In the genomic region with DNA sequence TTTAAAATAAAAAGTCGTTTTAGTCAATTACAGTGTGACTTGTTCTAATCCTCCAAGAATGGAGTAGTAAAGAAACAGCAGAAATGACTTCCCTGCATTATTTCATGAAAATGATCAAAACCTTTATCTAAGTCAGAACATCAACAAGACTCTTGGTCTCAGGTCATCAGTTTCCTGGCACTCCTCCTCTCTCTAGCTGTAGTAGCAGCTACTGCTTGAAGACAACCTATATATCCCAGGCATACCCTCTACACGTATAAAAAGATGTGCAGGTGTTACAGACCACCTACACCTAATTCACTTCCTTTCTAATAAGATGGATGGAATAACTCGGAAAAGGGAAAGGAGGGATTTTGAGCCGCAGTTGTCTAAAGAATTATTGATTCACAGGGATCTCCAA, we compare ENCODE assay signal across 1 cellular context.
TF ChIP-seq lines count a peak whose summit lies in the region.

No MANE protein-coding gene starts in this region.

TF ChIP-seq in WTC11, 78 proteins besides CTCF, POLR2A, EP300 and RAD21 (continued from another document):
- TF ChIP-seq, protein P1, sequence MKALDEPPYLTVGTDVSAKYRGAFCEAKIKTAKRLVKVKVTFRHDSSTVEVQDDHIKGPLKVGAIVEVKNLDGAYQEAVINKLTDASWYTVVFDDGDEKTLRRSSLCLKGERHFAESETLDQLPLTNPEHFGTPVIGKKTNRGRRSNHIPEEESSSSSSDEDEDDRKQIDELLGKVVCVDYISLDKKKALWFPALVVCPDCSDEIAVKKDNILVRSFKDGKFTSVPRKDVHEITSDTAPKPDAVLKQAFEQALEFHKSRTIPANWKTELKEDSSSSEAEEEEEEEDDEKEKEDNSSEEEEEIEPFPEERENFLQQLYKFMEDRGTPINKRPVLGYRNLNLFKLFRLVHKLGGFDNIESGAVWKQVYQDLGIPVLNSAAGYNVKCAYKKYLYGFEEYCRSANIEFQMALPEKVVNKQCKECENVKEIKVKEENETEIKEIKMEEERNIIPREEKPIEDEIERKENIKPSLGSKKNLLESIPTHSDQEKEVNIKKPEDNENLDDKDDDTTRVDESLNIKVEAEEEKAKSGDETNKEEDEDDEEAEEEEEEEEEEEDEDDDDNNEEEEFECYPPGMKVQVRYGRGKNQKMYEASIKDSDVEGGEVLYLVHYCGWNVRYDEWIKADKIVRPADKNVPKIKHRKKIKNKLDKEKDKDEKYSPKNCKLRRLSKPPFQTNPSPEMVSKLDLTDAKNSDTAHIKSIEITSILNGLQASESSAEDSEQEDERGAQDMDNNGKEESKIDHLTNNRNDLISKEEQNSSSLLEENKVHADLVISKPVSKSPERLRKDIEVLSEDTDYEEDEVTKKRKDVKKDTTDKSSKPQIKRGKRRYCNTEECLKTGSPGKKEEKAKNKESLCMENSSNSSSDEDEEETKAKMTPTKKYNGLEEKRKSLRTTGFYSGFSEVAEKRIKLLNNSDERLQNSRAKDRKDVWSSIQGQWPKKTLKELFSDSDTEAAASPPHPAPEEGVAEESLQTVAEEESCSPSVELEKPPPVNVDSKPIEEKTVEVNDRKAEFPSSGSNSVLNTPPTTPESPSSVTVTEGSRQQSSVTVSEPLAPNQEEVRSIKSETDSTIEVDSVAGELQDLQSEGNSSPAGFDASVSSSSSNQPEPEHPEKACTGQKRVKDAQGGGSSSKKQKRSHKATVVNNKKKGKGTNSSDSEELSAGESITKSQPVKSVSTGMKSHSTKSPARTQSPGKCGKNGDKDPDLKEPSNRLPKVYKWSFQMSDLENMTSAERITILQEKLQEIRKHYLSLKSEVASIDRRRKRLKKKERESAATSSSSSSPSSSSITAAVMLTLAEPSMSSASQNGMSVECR (CRISPR knock-in tag; IDR thresholded peaks at IDR 0.05; ENCODE audit: borderline replicate concordance), result no peak
- TF ChIP-seq MYBL2 (CRISPR knock-in tag; IDR thresholded peaks at IDR 0.05) (no peak), NFYB (CRISPR knock-in tag; conservative IDR thresholded peaks at IDR 0.05; ENCODE audit: low read depth) (no peak), ZNF263 (CRISPR knock-in tag; IDR thresholded peaks at IDR 0.05; ENCODE audit: low read depth) (no peak), TP53 (CRISPR knock-in tag; IDR thresholded peaks at IDR 0.05) (no peak), FOXK1 (CRISPR knock-in tag; IDR thresholded peaks at IDR 0.05) (no peak), ZNF512 (CRISPR knock-in tag; IDR thresholded peaks at IDR 0.05; ENCODE audit: borderline replicate concordance) (no peak), CREB1 (CRISPR knock-in tag; IDR thresholded peaks at IDR 0.05) (no peak), PREB (CRISPR knock-in tag; IDR thresholded peaks at IDR 0.05; ENCODE audit: borderline replicate concordance) (no peak), ZNF138 (CRISPR knock-in tag; conservative IDR thresholded peaks at IDR 0.05) (no peak), ZNF671 (CRISPR knock-in tag; IDR thresholded peaks at IDR 0.05) (no peak), NR3C1 (CRISPR knock-in tag; conservative IDR thresholded peaks at IDR 0.05; ENCODE audit: low read depth) (no peak), ZNF219 (CRISPR knock-in tag; IDR thresholded peaks at IDR 0.05; ENCODE audit: borderline replicate concordance) (no peak), PRRX2 (CRISPR knock-in tag; IDR thresholded peaks at IDR 0.05) (no peak)
